ENCODE assay signal across 9 cellular contexts in the genomic region with DNA sequence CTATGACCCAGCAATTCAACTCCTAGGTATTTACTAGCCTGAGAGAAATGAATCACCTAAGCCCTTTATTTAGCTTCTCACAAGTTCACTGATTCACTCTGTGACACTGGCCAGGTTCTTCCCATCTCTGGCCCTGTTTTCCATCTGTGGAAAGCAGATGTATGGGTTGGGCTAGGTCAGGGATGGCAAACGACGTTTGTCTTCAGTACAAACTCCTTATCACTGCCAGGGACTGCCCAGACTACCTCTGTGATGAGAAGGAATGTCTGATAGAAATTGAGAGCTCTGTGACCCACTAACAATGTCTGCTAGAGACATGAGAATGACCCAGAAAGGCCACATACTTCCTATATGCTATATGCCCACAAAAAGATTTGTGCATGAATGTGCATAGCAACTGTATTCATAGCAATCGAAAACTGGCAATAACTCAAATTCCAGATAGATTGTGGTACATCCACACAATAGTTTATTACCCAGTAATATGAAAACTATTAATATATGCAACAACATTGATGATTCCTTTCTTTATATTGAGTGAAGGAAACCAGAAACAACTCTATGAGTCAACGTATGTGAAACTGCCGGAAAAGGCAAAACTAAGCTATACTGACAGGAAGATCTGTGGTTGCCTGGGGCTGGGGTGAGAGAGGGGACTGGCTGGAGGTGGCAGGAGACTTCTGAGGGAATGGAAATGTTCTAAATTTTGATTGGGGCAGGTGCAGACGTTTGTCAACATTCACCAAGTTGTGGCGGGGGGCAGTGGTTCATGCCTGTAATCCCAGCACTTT. TPM values are rescaled to one million over a fixed set of nuclear protein-coding genes. Genes with fewer than 3 reads are reported as not detected.
DNase-seq lines count a peak whose midpoint lies in the region; ATAC-seq, FAIRE-seq and TF ChIP-seq lines count a peak whose summit lies in the region.
"Had no signal": no experiment of that assay in that cellular context is flagged by ENCODE, and none has a peak within 500 bp of the region (broad histone marks: within the 10 kb centered on the region; RNA-seq: fewer than 3 reads in every experiment).

No MANE protein-coding gene starts in this region.

- H3K36me3 ChIP-seq in MG63 (no peaks in the 10 kb centered on the region), endodermal cell (ENCODE audit: control insufficient read depth, insufficient read depth, low read length) (no peaks in the 10 kb centered on the region), H7 (replicated peaks; ENCODE audit: control insufficient read depth, insufficient read depth, low read length) (no peaks in the 10 kb centered on the region)

- H3K27ac Mint-ChIP-seq in mesothelial cell of epicardium: peak overlapping the region; percentile 51
- H3K27ac Mint-ChIP-seq in endodermal cell: no peak overlapping the region

- H3K27me3 Mint-ChIP-seq in mesothelial cell of epicardium (ENCODE audit: low read depth) (no peaks in the 10 kb centered on the region), endodermal cell (ENCODE audit: insufficient read depth) (no peaks in the 10 kb centered on the region)

- H3K9me3 ChIP-seq in MG63 (no peaks in the 10 kb centered on the region; the same call in 1 of the 2 replicates), endodermal cell (ENCODE audit: control insufficient read depth, low read length) (peaks cover 12% of the 10 kb centered on the region)

- WGBS in endodermal cell (ENCODE audit: insufficient coverage in 1 of 2, insufficient read length in 1 of 2), 2 experiments: 92 to 94% methylated on average over 4 to 7 of the region's 7 CpGs

- DNase-seq in MG63 (peak; percentile 86), activated T-helper 1 cell treated with Interleukin-2 at 50 U/mL for 16 hours (ENCODE audit: low read depth) (peak; percentile 48), mesothelial cell of epicardium (ENCODE audit: low spot score in 2 of 2, unreplicated experiment in 2 of 2) (no peak), endodermal cell (no peak), HTR-8/SVneo (ENCODE audit: insufficient read length, low spot score) (no peak), H7 (no peak)

- H3K9me3 Mint-ChIP-seq in mesothelial cell of epicardium: peaks cover 6% of the 10 kb centered on the region
- peaks cover 2% of the 10 kb centered on the region for H3K9me3 Mint-ChIP-seq in endodermal cell

- H3K4me3 Mint-ChIP-seq in mesothelial cell of epicardium: no peak overlapping the region
- no peak overlapping the region for H3K4me3 Mint-ChIP-seq in endodermal cell

- H3K9ac ChIP-seq in endodermal cell (ENCODE audit: extremely low read depth, low read length, poor library complexity, severe bottlenecking): no peak overlapping the region

- peaks cover 22% of the 10 kb centered on the region for H3K4me1 Mint-ChIP-seq in mesothelial cell of epicardium
- peaks cover 11% of the 10 kb centered on the region for H3K4me1 Mint-ChIP-seq in endodermal cell

- no peak for FAIRE-seq in HTR-8/SVneo (lab: Jason Lieb, UNC)

- H3K27me3 ChIP-seq in MG63: no peaks in the 10 kb centered on the region
- no peaks in the 10 kb centered on the region for H3K27me3 ChIP-seq in endodermal cell (ENCODE audit: control insufficient read depth, insufficient read depth, low read length, poor library complexity, severe bottlenecking)
- H3K27me3 ChIP-seq in H7 (ENCODE audit: control insufficient read depth, insufficient read depth, low read length): no peaks in the 10 kb centered on the region

- no peak for TF ChIP-seq CTCF in mesothelial cell of epicardium (IDR thresholded peaks at IDR 0.05; ENCODE audit: unreplicated experiment)
- TF ChIP-seq CTCF in endodermal cell (conservative IDR thresholded peaks at IDR 0.05): no peak

- H3K4me3 ChIP-seq in MG63: no peak overlapping the region
- no peak overlapping the region for H3K4me3 ChIP-seq in endodermal cell (ENCODE audit: low read length)
- no peak overlapping the region for H3K4me3 ChIP-seq in H7 (ENCODE audit: insufficient read depth, low read depth, low read length)

- H3K36me3 Mint-ChIP-seq in mesothelial cell of epicardium: no peaks in the 10 kb centered on the region
- no peaks in the 10 kb centered on the region for H3K36me3 Mint-ChIP-seq in endodermal cell (ENCODE audit: low read depth)

- H3K27ac ChIP-seq in endodermal cell (ENCODE audit: low read depth, low read length): no peak overlapping the region

- peaks cover 12% of the 10 kb centered on the region for H3K4me1 ChIP-seq in endodermal cell (ENCODE audit: control insufficient read depth, insufficient read depth, low read length)

- peak; percentile 47 for ATAC-seq in GM19467 (IDR thresholded peaks at IDR 0.05; ENCODE audit: unreplicated experiment)
- ATAC-seq in GM19324 (IDR thresholded peaks at IDR 0.05; ENCODE audit: low FRiP score, unreplicated experiment): no peak

RNA-seq across cellular contexts. Expression of a gene that starts 32.0 kb away (rescaled TPM):
- 10.6 and 16.4 TPM in 2 replicates for total RNA-seq in MG63 (2014; rRNA removed; shearing (Covaris generic); ENCODE audit: low replicate concordance)
- 17.1 to 19.7 TPM (median 19.7 TPM) in 3 replicates for total RNA-seq in mesothelial cell of epicardium
- total RNA-seq in endodermal cell: 100 to 1,000 TPM in 1 of 2 donors, 10 to 100 TPM in 1; 96.1 to 119 TPM
- polyA plus RNA-seq in endodermal cell (2013, experiment 1 of 2): 46.1 TPM
- 63.4 TPM for polyA plus RNA-seq in endodermal cell (2013, experiment 2 of 2)
- total RNA-seq in H7 (2014; rRNA removed; shearing (Covaris generic)): 37.7 and 53.1 TPM in 2 replicates

RNA-seq across cellular contexts. Expression of a gene that starts 44.7 kb away (rescaled TPM):
- not detected in 2 replicates for total RNA-seq in MG63 (2014; rRNA removed; shearing (Covaris generic); ENCODE audit: low replicate concordance)
- total RNA-seq in mesothelial cell of epicardium: not detected in 3 replicates
- under 1 TPM in 1 of 2 donors, not detected in 1; 0.48 TPM for total RNA-seq in endodermal cell
- 0.07 TPM for polyA plus RNA-seq in endodermal cell (2013, experiment 1 of 2)
- 0.12 TPM for polyA plus RNA-seq in endodermal cell (2013, experiment 2 of 2)
- total RNA-seq in H7 (2014; rRNA removed; shearing (Covaris generic)): 0.04 and 0.42 TPM in 2 replicates
- total RNA-seq: skeletal muscle tissue had no signal

Comparison
In these comparisons a context has a peak if more than half of its experiments do, and no peak if none do; other contexts are left out.
1. DNase-seq: peak in MG63 (single experiment) and activated T-helper 1 cell treated with Interleukin-2 at 50 U/mL for 16 hours (single experiment); none in mesothelial cell of epicardium (0 of 2), endodermal cell (single experiment), HTR-8/SVneo (single experiment) and H7 (single experiment).